ENCODE assay signal across 23 cellular contexts in genomic region chr5:65356274-65356673, GRCh38.
"Had no signal": no experiment of that assay in that cellular context is flagged by ENCODE, and none has a peak within 500 bp of the region (broad histone marks: within the 10 kb centered on the region; RNA-seq: fewer than 3 reads in every experiment).

No MANE protein-coding gene starts in this region.

- H3K4me3 ChIP-seq: colonic mucosa, gastrocnemius medialis, heart right ventricle, psoas muscle, sigmoid colon, stomach, thoracic aorta, transverse colon had no signal

- H3K27ac ChIP-seq: colonic mucosa, gastrocnemius medialis, heart right ventricle, neutrophil, psoas muscle, sigmoid colon, stomach, thoracic aorta, transverse colon had no signal

- H3K9me3 ChIP-seq: colonic mucosa, gastrocnemius medialis, neutrophil, psoas muscle, sigmoid colon, stomach, thoracic aorta, transverse colon had no signal

- H3K4me1 ChIP-seq: colonic mucosa, gastrocnemius medialis, psoas muscle, sigmoid colon, stomach, transverse colon had no signal

- FAIRE-seq: endothelial cell of umbilical vein, small intestine had no signal

- ATAC-seq: gastrocnemius medialis; left colon; naive thymus-derived CD8-positive, alpha-beta T cell; psoas muscle had no signal

- H3K27me3 ChIP-seq: colonic mucosa, gastrocnemius medialis, heart right ventricle, neutrophil, sigmoid colon, stomach, transverse colon had no signal

- DNase-seq: cerebellar nuclear complex; colonic mucosa; effector CD4-positive, alpha-beta T cell; endodermal cell; erythroblast; gastrocnemius medialis; heart right ventricle; hypothalamus; islet precursor cell; left colon; mammary epithelial cell; naive thymus-derived CD8-positive, alpha-beta T cell; psoas muscle; sigmoid colon; small intestine; stimulated activated CD4-positive, alpha-beta T cell treated with anti-CD3 and anti-CD28 coated beads, Interleukin-12 subunit alpha, Interleukin-12 subunit beta, amount 100 ng/mL, for 4 hours; stimulated activated naive CD4-positive, alpha-beta T cell; stomach; substantia nigra; transverse colon had no signal

- H3K36me3 ChIP-seq: colonic mucosa, gastrocnemius medialis, heart right ventricle, neutrophil, sigmoid colon, stomach, thoracic aorta, transverse colon had no signal
